ENCODE assay signal across 17 cellular contexts in genomic region chr7:39248041-39248692, GRCh38.
DNase-seq lines count a peak whose midpoint lies in the region; ATAC-seq and TF ChIP-seq lines count a peak whose summit lies in the region.
"Had no signal": no experiment of that assay in that cellular context is flagged by ENCODE, and none has a peak within 500 bp of the region (broad histone marks: within the 10 kb centered on the region; RNA-seq: fewer than 3 reads in every experiment).

No MANE protein-coding gene starts in this region.

- H3K18ac ChIP-seq in mesendoderm (ENCODE audit: low read length), result peak overlapping the region; percentile 31

- TF ChIP-seq CTCF in GM23338 (conservative IDR thresholded peaks at IDR 0.05; ENCODE audit: low read depth in 2 of 2), result no peak

- H4K5ac ChIP-seq in mesendoderm (ENCODE audit: low read length), result no peak overlapping the region

- H3K4me2 ChIP-seq in GM23338 (no peak overlapping the region), mesendoderm (ENCODE audit: low read length) (no peak overlapping the region)
- H3K4me2 ChIP-seq: SK-N-SH had no signal

- H3K23ac ChIP-seq in mesendoderm (ENCODE audit: low read length), result no peak overlapping the region

- no peak overlapping the region for H3K27ac Mint-ChIP-seq in GM23338
- no peak overlapping the region for H3K27ac Mint-ChIP-seq in natural killer cell treated with Interleukin-12 subunit alpha and Interleukin-12 subunit beta and Interleukin-15 and Interleukin-18, amount 100 ng/mL, for 72 hours
- H3K27ac Mint-ChIP-seq in stimulated activated naive CD8-positive, alpha-beta T cell treated with anti-CD3 and anti-CD28 coated beads, Interleukin-15, amount 100 ng/mL, for 72 hours, result no peak overlapping the region
- H3K27ac Mint-ChIP-seq: CD4-positive, alpha-beta T cell had no signal

- H3K4ac ChIP-seq in mesendoderm (ENCODE audit: low read depth, low read length), result no peak overlapping the region

- H3K36me3 Mint-ChIP-seq in GM23338 (ENCODE audit: low read depth), result no peaks in the 10 kb centered on the region
- H3K36me3 Mint-ChIP-seq in natural killer cell treated with Interleukin-12 subunit alpha and Interleukin-12 subunit beta and Interleukin-15 and Interleukin-18, amount 100 ng/mL, for 72 hours, result no peaks in the 10 kb centered on the region

- no peak overlapping the region for H3K9ac ChIP-seq in mesendoderm (ENCODE audit: low read length)
- H3K9ac ChIP-seq: SK-N-SH had no signal

- peaks cover 22% of the 10 kb centered on the region for H3K4me1 Mint-ChIP-seq in GM23338
- no peaks in the 10 kb centered on the region for H3K4me1 Mint-ChIP-seq in natural killer cell treated with Interleukin-12 subunit alpha and Interleukin-12 subunit beta and Interleukin-15 and Interleukin-18, amount 100 ng/mL, for 72 hours (ENCODE audit: low read depth in 2 of 2)
- no peaks in the 10 kb centered on the region for H3K4me1 Mint-ChIP-seq in stimulated activated naive CD8-positive, alpha-beta T cell treated with anti-CD3 and anti-CD28 coated beads, Interleukin-15, amount 100 ng/mL, for 72 hours

- no peaks in the 10 kb centered on the region for H3K27me3 ChIP-seq in GM23338 (ENCODE audit: insufficient read depth)
- H3K27me3 ChIP-seq in mesendoderm (ENCODE audit: insufficient read depth, low read length, poor library complexity), result no peaks in the 10 kb centered on the region

- no peaks in the 10 kb centered on the region for H3K79me1 ChIP-seq in mesendoderm (ENCODE audit: low read length)

- no peaks in the 10 kb centered on the region for H3K9me3 Mint-ChIP-seq in GM23338
- no peaks in the 10 kb centered on the region for H3K9me3 Mint-ChIP-seq in natural killer cell treated with Interleukin-12 subunit alpha and Interleukin-12 subunit beta and Interleukin-15 and Interleukin-18, amount 100 ng/mL, for 72 hours
- H3K9me3 Mint-ChIP-seq in stimulated activated naive CD8-positive, alpha-beta T cell treated with anti-CD3 and anti-CD28 coated beads, Interleukin-15, amount 100 ng/mL, for 72 hours, result no peaks in the 10 kb centered on the region
- H3K9me3 Mint-ChIP-seq: CD4-positive, alpha-beta T cell had no signal

- peak overlapping the region; percentile 66; the same call in 1 of the 2 replicates for H2AFZ ChIP-seq in GM23338

- no peak overlapping the region for H2BK5ac ChIP-seq in mesendoderm (ENCODE audit: low read length)

- H3K27ac ChIP-seq in GM23338 (ENCODE audit: low read depth) (no peak overlapping the region), mesendoderm (ENCODE audit: low read depth, low read length) (no peak overlapping the region)

- peak; percentile 65 for DNase-seq in D341Med (ENCODE audit: low spot score)
- no peak for DNase-seq in GM23338 (ENCODE audit: low spot score)
- peak; percentile 92 for DNase-seq in NCI-H82 treated with DMSO at 0.1 percent for 48 hours (lab: John Stamatoyannopoulos, UW; ENCODE audit: unreplicated experiment)
- DNase-seq in mesendoderm, result peak; percentile 57
- DNase-seq in natural killer cell treated with Interleukin-12 subunit alpha and Interleukin-12 subunit beta and Interleukin-15 and Interleukin-18, amount 100 ng/mL, for 72 hours (ENCODE audit: low spot score), result no peak
- DNase-seq in stimulated activated naive CD8-positive, alpha-beta T cell treated with anti-CD3 and anti-CD28 coated beads, Interleukin-15, amount 100 ng/mL, for 72 hours, result no peak
- DNase-seq in DMS53 treated with DMSO at 0.1 percent for 48 hours (lab: John Stamatoyannopoulos, UW; ENCODE audit: unreplicated experiment), result no peak
- DNase-seq: ACHN; Calu3; CD4-positive, alpha-beta T cell; NCI-H1417 treated with DMSO at 0.1 percent for 48 hours; NCI-H2081 treated with DMSO at 0.1 percent for 48 hours; NCI-H2227 treated with DMSO at 0.1 percent for 48 hours; NCI-H526 treated with DMSO at 0.1 percent for 48 hours; SK-N-SH had no signal

- no peaks in the 10 kb centered on the region for H3K9me2 ChIP-seq in GM23338 (ENCODE audit: insufficient read depth)
- H3K9me2 ChIP-seq: SK-N-SH had no signal

- H2BK120ac ChIP-seq in mesendoderm (ENCODE audit: low read depth, low read length), result no peak overlapping the region

- H3F3A ChIP-seq in GM23338 (replicated peaks; ENCODE audit: low read depth), result no peaks in the 10 kb centered on the region

- no peak overlapping the region for H4K8ac ChIP-seq in mesendoderm (ENCODE audit: low read depth, low read length)

- no CpG with 5 or more reads among the region's 4 CpGs for WGBS in mesendoderm (ENCODE audit: extremely low coverage, insufficient coverage, low lambda C conversion rate)

- no peaks in the 10 kb centered on the region for H3K79me2 ChIP-seq in GM23338 (replicated peaks; ENCODE audit: insufficient read depth)
- H3K79me2 ChIP-seq in mesendoderm (ENCODE audit: control insufficient read depth, insufficient read depth, low read length), result no peaks in the 10 kb centered on the region

- no peak overlapping the region for H3K4me3 Mint-ChIP-seq in GM23338
- no peak overlapping the region for H3K4me3 Mint-ChIP-seq in natural killer cell treated with Interleukin-12 subunit alpha and Interleukin-12 subunit beta and Interleukin-15 and Interleukin-18, amount 100 ng/mL, for 72 hours
- H3K4me3 Mint-ChIP-seq in stimulated activated naive CD8-positive, alpha-beta T cell treated with anti-CD3 and anti-CD28 coated beads, Interleukin-15, amount 100 ng/mL, for 72 hours, result no peak overlapping the region
- H3K4me3 Mint-ChIP-seq: CD4-positive, alpha-beta T cell had no signal

- H3K36me3 ChIP-seq in GM23338 (ENCODE audit: insufficient read depth) (no peaks in the 10 kb centered on the region), mesendoderm (ENCODE audit: control insufficient read depth, insufficient read depth, low read length) (no peaks in the 10 kb centered on the region)

- H3K56ac ChIP-seq in mesendoderm (ENCODE audit: low read length), result no peak overlapping the region

- H3K4me3 ChIP-seq in GM23338, result no peak overlapping the region
- H3K4me3 ChIP-seq in mesendoderm (ENCODE audit: low read length), result no peak overlapping the region

- H3K4me1 ChIP-seq in GM23338 (ENCODE audit: insufficient read depth), result peaks cover 18% of the 10 kb centered on the region
- peaks cover 4% of the 10 kb centered on the region for H3K4me1 ChIP-seq in mesendoderm (ENCODE audit: control insufficient read depth, low read depth, low read length)

- no peak overlapping the region for H2AK5ac ChIP-seq in mesendoderm (ENCODE audit: low read length)

- no peak overlapping the region for H2BK15ac ChIP-seq in mesendoderm (replicated peaks; ENCODE audit: low read depth)

- no peaks in the 10 kb centered on the region for H3K27me3 Mint-ChIP-seq in GM23338 (ENCODE audit: insufficient read depth, low read depth, poor library complexity)
- peaks cover 7% of the 10 kb centered on the region in 2 donors for H3K27me3 Mint-ChIP-seq in natural killer cell treated with Interleukin-12 subunit alpha and Interleukin-12 subunit beta and Interleukin-15 and Interleukin-18, amount 100 ng/mL, for 72 hours
- no peaks in the 10 kb centered on the region for H3K27me3 Mint-ChIP-seq in stimulated activated naive CD8-positive, alpha-beta T cell treated with anti-CD3 and anti-CD28 coated beads, Interleukin-15, amount 100 ng/mL, for 72 hours
- H3K27me3 Mint-ChIP-seq: CD4-positive, alpha-beta T cell had no signal

- ATAC-seq in GM23338, result peak; percentile 27; the same call in 2 of the 3 replicates
- no peak for ATAC-seq in natural killer cell treated with Interleukin-12 subunit alpha and Interleukin-12 subunit beta and Interleukin-15 and Interleukin-18, amount 100 ng/mL, for 72 hours
- ATAC-seq in stimulated activated naive CD8-positive, alpha-beta T cell treated with anti-CD3 and anti-CD28 coated beads, Interleukin-15, amount 100 ng/mL, for 72 hours, result no peak
- ATAC-seq: Panc1, Right ventricle myocardium inferior had no signal

- no peaks in the 10 kb centered on the region for H4K20me1 ChIP-seq in GM23338 (replicated peaks; ENCODE audit: insufficient read depth)

TF ChIP-seq in GM23338, 12 proteins besides CTCF, POLR2A, EP300 and RAD21:
- TF ChIP-seq STAT1 (IDR thresholded peaks at IDR 0.05; ENCODE audit: unreplicated experiment), result no peak
- no peak for TF ChIP-seq CREB1 (CRISPR knock-in tag; IDR thresholded peaks at IDR 0.05; ENCODE audit: low read depth)

Comparison
In these comparisons a context has a peak if more than half of its experiments do, and no peak if none do; other contexts are left out.
1. DNase-seq: peak in D341Med (single experiment), NCI-H82 treated with DMSO at 0.1 percent for 48 hours (single experiment) and mesendoderm (single experiment); none in GM23338 (single experiment), natural killer cell treated with Interleukin-12 subunit alpha and Interleukin-12 subunit beta and Interleukin-15 and Interleukin-18, amount 100 ng/mL, for 72 hours (single experiment), stimulated activated naive CD8-positive, alpha-beta T cell treated with anti-CD3 and anti-CD28 coated beads, Interleukin-15, amount 100 ng/mL, for 72 hours (0 of 2) and DMS53 treated with DMSO at 0.1 percent for 48 hours (single experiment).